ENCODE assay signal across 15 cellular contexts in genomic region chr5:142797420-142797819, GRCh38. TPM values are rescaled to one million over a fixed set of nuclear protein-coding genes. Genes with fewer than 3 reads are reported as not detected.
DNase-seq lines count a peak whose midpoint lies in the region; ATAC-seq and TF ChIP-seq lines count a peak whose summit lies in the region.
"Had no signal": no experiment of that assay in that cellular context is flagged by ENCODE, and none has a peak within 500 bp of the region (broad histone marks: within the 10 kb centered on the region; RNA-seq: fewer than 3 reads in every experiment).

No MANE protein-coding gene starts in this region.

- H4K12ac ChIP-seq in trophoblast cell (ENCODE audit: low read depth, low read length): no peak overlapping the region

- H3K4me1 Mint-ChIP-seq in activated T-cell treated with anti-CD3 and anti-CD28 coated beads, Interleukin-2, amount 50 U/mL, for 24 hours (ENCODE audit: low read depth): peaks cover 81% of the 10 kb centered on the region
- peaks cover 76 to 81% (median 78%) of the 10 kb centered on the region in 3 donors for H3K4me1 Mint-ChIP-seq in T-cell

- H3K79me2 ChIP-seq in trophoblast cell (ENCODE audit: control insufficient read depth, insufficient read depth, low read length, poor library complexity): no peaks in the 10 kb centered on the region

- CTCF ChIA-PET in T-cell (lab: Charles Lee): interaction anchor here (0.8 to 3.4 kb wide), 7 partner anchors 9 to 84 kb away, joined by 3 to 28 read pairs (median 4); partner anchors contain the start of gene ARHGAP26 (in 1 of the 2)
- CTCF ChIA-PET in GM10248 (lab: Yijun Ruan, JAX): interaction anchor here (1.1 to 2.8 kb wide), 5 partner anchors 11 to 84 kb away, joined by 3 to 7 read pairs (median 4); no protein-coding TSS in a partner anchor

- no peak overlapping the region for H2AFZ ChIP-seq in trophoblast cell (ENCODE audit: insufficient read depth, low read length, poor library complexity)

- TF ChIP-seq CTCF in GM10248 (IDR thresholded peaks at IDR 0.05; ENCODE audit: control extremely low read depth, extremely low read depth, low read depth, missing control alignments): no peak
- no peak for TF ChIP-seq CTCF in esophagus squamous epithelium (IDR thresholded peaks at IDR 0.05)

- H2AK5ac ChIP-seq in trophoblast cell (ENCODE audit: low read length): no peak overlapping the region

- H3K79me1 ChIP-seq in trophoblast cell (ENCODE audit: low read length): no peaks in the 10 kb centered on the region

- H3K9ac ChIP-seq in trophoblast cell (ENCODE audit: low read length): no peak overlapping the region

- no peak overlapping the region for H3K4ac ChIP-seq in trophoblast cell (ENCODE audit: low read depth, low read length)

- intact Hi-C loops in esophagus squamous epithelium (cut with DNase I): no loop called here

- no peak for ATAC-seq in T-cell (replicated peaks in 1 of 4)
- ATAC-seq: K562; PC-3; stimulated activated naive CD8-positive, alpha-beta T cell treated with anti-CD3 and anti-CD28 coated beads, Interleukin-15, Interleukin-2, amounts not matched to agents 100 U/mL and 50 U/mL, for 24 hours had no signal

- H2BK120ac ChIP-seq in trophoblast cell (ENCODE audit: insufficient read depth, low read length, poor library complexity): no peak overlapping the region

- H3K9me3 ChIP-seq in thymus (ENCODE audit: control insufficient read depth) (no peaks in the 10 kb centered on the region), trophoblast cell (ENCODE audit: insufficient read depth, low read depth, low read length) (no peaks in the 10 kb centered on the region), esophagus squamous epithelium (no peaks in the 10 kb centered on the region)
- H3K9me3 ChIP-seq: A549 had no signal

- H3K27me3 ChIP-seq in thymus (ENCODE audit: control insufficient read depth, insufficient read depth) (no peaks in the 10 kb centered on the region), trophoblast cell (ENCODE audit: insufficient read depth, low read length) (no peaks in the 10 kb centered on the region), esophagus squamous epithelium (no peaks in the 10 kb centered on the region)

- H3K4me3 ChIP-seq in thymus (ENCODE audit: low read length) (no peak overlapping the region), trophoblast cell (ENCODE audit: low read depth, low read length) (no peak overlapping the region), esophagus squamous epithelium (no peak overlapping the region)
- H3K4me3 ChIP-seq: A549, K562 had no signal

- H2BK5ac ChIP-seq in trophoblast cell (ENCODE audit: low read depth, low read length, poor library complexity): no peak overlapping the region

- 31% methylated on average over 3 of the region's 3 CpGs for WGBS in thymus
- WGBS in trophoblast cell (ENCODE audit: extremely low coverage, insufficient coverage, insufficient read length): no CpG with 5 or more reads among the region's 3 CpGs
- WGBS in esophagus squamous epithelium, 2 donors: 63 to 79% methylated on average over 3 of the region's 3 CpGs

- H3K23ac ChIP-seq in trophoblast cell (ENCODE audit: low read length): no peak overlapping the region

- H3K18ac ChIP-seq in trophoblast cell (ENCODE audit: low read length): no peak overlapping the region

- no peak overlapping the region for H4K8ac ChIP-seq in trophoblast cell (ENCODE audit: low read depth, low read length)

- H3K27ac ChIP-seq in thymus (ENCODE audit: low read depth): peak overlapping the region; percentile 77
- no peak overlapping the region for H3K27ac ChIP-seq in trophoblast cell (ENCODE audit: low read depth, low read length)
- peak overlapping the region in 2 of 4 donors; percentile 43 to 50 for H3K27ac ChIP-seq in esophagus squamous epithelium

- no peaks in the 10 kb centered on the region for H3K36me3 Mint-ChIP-seq in activated T-cell treated with anti-CD3 and anti-CD28 coated beads, Interleukin-2, amount 50 U/mL, for 24 hours (ENCODE audit: low read depth)
- H3K36me3 Mint-ChIP-seq in T-cell: no peaks in the 10 kb centered on the region

- peak overlapping the region; percentile 98 for H3K27ac Mint-ChIP-seq in activated T-cell treated with anti-CD3 and anti-CD28 coated beads, Interleukin-2, amount 50 U/mL, for 24 hours
- peak overlapping the region; percentile 89 to 97 for H3K27ac Mint-ChIP-seq in T-cell

- no peaks in the 10 kb centered on the region for H3K36me3 ChIP-seq in thymus (ENCODE audit: control insufficient read depth, insufficient read depth)
- no peaks in the 10 kb centered on the region for H3K36me3 ChIP-seq in trophoblast cell (ENCODE audit: control insufficient read depth in 1 of 2, insufficient read depth in 2 of 2, low read length in 2 of 2)
- no peaks in the 10 kb centered on the region for H3K36me3 ChIP-seq in esophagus squamous epithelium

- H4K91ac ChIP-seq in trophoblast cell (ENCODE audit: low read depth, low read length): no peak overlapping the region

- TF ChIP-seq POLR2A in esophagus squamous epithelium (IDR thresholded peaks at IDR 0.05): no peak

- H3K4me3 Mint-ChIP-seq in activated T-cell treated with anti-CD3 and anti-CD28 coated beads, Interleukin-2, amount 50 U/mL, for 24 hours: no peak overlapping the region
- H3K4me3 Mint-ChIP-seq in T-cell: peak overlapping the region in 1 of 3 donors; percentile 84

- H3K27me3 Mint-ChIP-seq in activated T-cell treated with anti-CD3 and anti-CD28 coated beads, Interleukin-2, amount 50 U/mL, for 24 hours: no peaks in the 10 kb centered on the region
- H3K27me3 Mint-ChIP-seq in T-cell: no peaks in the 10 kb centered on the region

- POLR2A ChIA-PET in T-cell (lab: Charles Lee): interaction anchor here in 1 of 2 donors (0.6 to 1.8 kb wide), 3 partner anchors 18 to 244 kb away, joined by 3 to 14 read pairs (median 6); no protein-coding TSS in a partner anchor
- POLR2A ChIA-PET in GM10248 (lab: Yijun Ruan, JAX): no interaction called here

- DNase-seq in activated T-cell treated with anti-CD3 and anti-CD28 coated beads, Interleukin-2, amount 50 U/mL, for 24 hours: no peak
- DNase-seq in activated T-cell treated with anti-CD3 and anti-CD28 coated beads for 4 hours (no peak), T-cell (no peak), iPS-NIHi7 (ENCODE audit: extremely low spot score) (peak; percentile 40), GM10248 (ENCODE audit: extremely low spot score) (no peak), trophoblast cell (no peak), esophagus squamous epithelium (lab: John Stamatoyannopoulos, UW) (no peak)
- DNase-seq: activated CD4-positive, alpha-beta T cell treated with anti-CD3 and anti-CD28 coated beads for 4 hours; islet precursor cell; NCI-H1092 treated with DMSO at 0.1 percent for 48 hours; PC-3; stimulated activated naive CD8-positive, alpha-beta T cell treated with anti-CD3 and anti-CD28 coated beads, Interleukin-15, Interleukin-2, amounts not matched to agents 100 U/mL and 50 U/mL, for 24 hours had no signal

- H3K4me2 ChIP-seq in trophoblast cell (ENCODE audit: low read length): no peak overlapping the region

- H2BK12ac ChIP-seq in trophoblast cell (ENCODE audit: low read length): no peak overlapping the region

- H3K9me3 Mint-ChIP-seq in activated T-cell treated with anti-CD3 and anti-CD28 coated beads, Interleukin-2, amount 50 U/mL, for 24 hours: no peaks in the 10 kb centered on the region
- H3K9me3 Mint-ChIP-seq in T-cell: no peaks in the 10 kb centered on the region

- H3K14ac ChIP-seq in trophoblast cell (ENCODE audit: low read length): no peak overlapping the region

- peaks cover 60% of the 10 kb centered on the region for H3K4me1 ChIP-seq in thymus (ENCODE audit: control insufficient read depth, insufficient read depth, low read length)
- no peaks in the 10 kb centered on the region for H3K4me1 ChIP-seq in trophoblast cell (ENCODE audit: control insufficient read depth in 1 of 2, insufficient read depth in 2 of 2, low read length in 2 of 2)
- peaks cover 0 to 18% (median 2%) of the 10 kb centered on the region in 3 donors for H3K4me1 ChIP-seq in esophagus squamous epithelium

RNA-seq across cellular contexts. Expression of gene ARHGAP26, which starts 27.2 kb away (rescaled TPM):
- total RNA-seq in T-cell: 10 to 100 TPM; 22.8 to 49.3 (median 28.3) TPM
- 15.1 TPM for polyA plus RNA-seq in thymus
- 3.3 and 3.7 TPM in 2 replicates for polyA plus RNA-seq in trophoblast cell (2013)
- total RNA-seq in esophagus squamous epithelium: 10 to 100 TPM in 3 of 4 donors, 1 to 10 TPM in 1; 4.4 to 18.7 (median 15.4) TPM
